Comparison of ENCODE assay signal across 1 cellular context in genomic region chr1:108877324-108877812, GRCh38.
A peak's percentile ranks its signal among the peaks of the same experiment; 100 is the strongest.
TF ChIP-seq lines count a peak whose summit lies in the region.

No MANE protein-coding gene starts in this region.

TF ChIP-seq in K562, 482 proteins besides CTCF, POLR2A, EP300 and RAD21 (continued from another document and continues in another):
- TF ChIP-seq TCF7L2 (IDR thresholded peaks at IDR 0.05; ENCODE audit: low read depth, low read length) (no peak), ZBTB33 (CRISPR knock-in tag; IDR thresholded peaks at IDR 0.05) (no peak), ZNF699 (CRISPR knock-in tag; IDR thresholded peaks at IDR 0.05; ENCODE audit: insufficient replicate concordance) (no peak), U2AF2 (optimal IDR thresholded peaks at IDR 0.05; ENCODE audit: low read depth, low read length) (no peak), BRCA1 (IDR thresholded peaks at IDR 0.05) (no peak), BRCA1 (CRISPR knock-in tag; IDR thresholded peaks at IDR 0.05) (no peak), ZBTB43 (CRISPR knock-in tag; IDR thresholded peaks at IDR 0.05) (0 out of 2 replicates have a peak, but pooled peaks have one; percentile 18), SREBF1 (IDR thresholded peaks at IDR 0.05; ENCODE audit: borderline replicate concordance, low read depth, low read length) (no peak), MLLT1 (IDR thresholded peaks at IDR 0.05) (peak in 1 of 2 experiments; percentile 48; a peak in 1 of 4 replicates), ZEB2 (IDR thresholded peaks at IDR 0.05) (0 out of 2 replicates have a peak, but pooled peaks have one; percentile 12), HMG20B (CRISPR knock-in tag; IDR thresholded peaks at IDR 0.05) (no peak), CHD1 (IDR thresholded peaks at IDR 0.05; ENCODE audit: low read length) (peak; percentile 46), PHF21A (IDR thresholded peaks at IDR 0.05; ENCODE audit: borderline replicate concordance, low read depth) (peak; percentile 32; the same call in 1 of the 2 replicates), SMAD3 (CRISPR knock-in tag; conservative IDR thresholded peaks at IDR 0.05) (no peak), ZNF717 (CRISPR knock-in tag; IDR thresholded peaks at IDR 0.05) (no peak), ZNF274 (IDR thresholded peaks at IDR 0.05; ENCODE audit: borderline replicate concordance, low read depth, low read length) (no peak), POLR2B (IDR thresholded peaks at IDR 0.05; ENCODE audit: low read depth, partially characterized antibody) (no peak), ZKSCAN8 (CRISPR knock-in tag; IDR thresholded peaks at IDR 0.05) (no peak), XRCC5 (IDR thresholded peaks at IDR 0.05; ENCODE audit: low read depth, low read length) (no peak), USF2 (CRISPR knock-in tag; IDR thresholded peaks at IDR 0.05) (no peak), SMARCA4 (IDR thresholded peaks at IDR 0.05) (0 out of 2 replicates have a peak, but pooled peaks have one; percentile 13), ATF3 (IDR thresholded peaks at IDR 0.05) (no peak), ATF3 (CRISPR knock-in tag; conservative IDR thresholded peaks at IDR 0.05) (no peak), RBFOX2 (IDR thresholded peaks at IDR 0.05; ENCODE audit: low read depth, low read length) (no peak), ZBTB11 (CRISPR knock-in tag; IDR thresholded peaks at IDR 0.05) (no peak), NCOA2 (IDR thresholded peaks at IDR 0.05; ENCODE audit: partially characterized antibody in 2 of 2) (no peak), ZC3H4 (CRISPR knock-in tag; IDR thresholded peaks at IDR 0.05; ENCODE audit: borderline replicate concordance) (no peak), ZBTB40 (IDR thresholded peaks at IDR 0.05) (0 out of 2 replicates have a peak, but pooled peaks have one; percentile 18), ZBTB40 (CRISPR knock-in tag; IDR thresholded peaks at IDR 0.05) (no peak), TEAD4 (IDR thresholded peaks at IDR 0.05; ENCODE audit: low read length) (peak; percentile 23; the same call in 1 of the 2 replicates), TEAD4 (CRISPR knock-in tag; IDR thresholded peaks at IDR 0.05; ENCODE audit: borderline replicate concordance) (no peak), ILF3 (IDR thresholded peaks at IDR 0.05; ENCODE audit: borderline replicate concordance) (no peak), TCFL5 (CRISPR knock-in tag; conservative IDR thresholded peaks at IDR 0.05) (no peak), RBM14 (IDR thresholded peaks at IDR 0.05; ENCODE audit: borderline replicate concordance, insufficient read depth, low read depth, low read length) (no peak), PHTF2 (CRISPR knock-in tag; IDR thresholded peaks at IDR 0.05) (no peak), SMARCE1 (IDR thresholded peaks at IDR 0.05) (0 out of 2 replicates have a peak, but pooled peaks have one; percentile 33), POLR3A (IDR thresholded peaks at IDR 0.05; ENCODE audit: borderline replicate concordance, extremely low read depth, insufficient read depth, insufficient read length) (no peak), ARNT (IDR thresholded peaks at IDR 0.05) (no peak), HMBOX1 (IDR thresholded peaks at IDR 0.05) (peak; percentile 87), MBD1 (CRISPR knock-in tag; IDR thresholded peaks at IDR 0.05) (0 out of 2 replicates have a peak, but pooled peaks have one; percentile 39)
